Comparison of ENCODE assay signal across 20 cellular contexts in the genomic region with DNA sequence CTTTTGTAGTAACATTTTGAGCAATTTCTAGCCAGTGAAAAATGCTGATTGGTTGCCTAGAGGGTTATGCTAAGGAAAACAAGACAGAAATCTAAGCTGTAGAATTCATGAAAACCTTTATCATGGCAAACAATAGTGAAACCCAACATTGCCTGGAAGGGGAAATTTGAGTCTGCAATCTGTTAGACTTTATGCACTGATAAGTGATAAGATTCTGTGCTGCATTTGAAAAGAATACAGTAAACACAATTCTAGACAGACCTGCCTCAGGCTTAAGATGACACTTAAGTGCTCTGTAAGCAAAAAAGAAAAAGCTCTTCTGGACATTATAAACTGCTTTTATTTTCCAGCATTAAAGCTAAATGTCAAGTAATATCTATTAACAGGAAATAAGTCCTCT.
"Had no signal": no experiment of that assay in that cellular context is flagged by ENCODE, and none has a peak within 500 bp of the region (broad histone marks: within the 10 kb centered on the region; RNA-seq: fewer than 3 reads in every experiment).

No MANE protein-coding gene starts in this region.

- H3K27me3 ChIP-seq: cardiac muscle cell, esophagus muscularis mucosa, right atrium auricular region, stomach, upper lobe of left lung had no signal

- H3K4me1 ChIP-seq: esophagus muscularis mucosa, prostate gland, right atrium auricular region, stomach, upper lobe of left lung had no signal

- H3K36me3 ChIP-seq: cardiac muscle cell, esophagus muscularis mucosa, prostate gland, right atrium auricular region, stomach, thoracic aorta, upper lobe of left lung had no signal

- ATAC-seq: activated CD8-positive, alpha-beta memory T cell treated with anti-CD3 and anti-CD28 coated beads, Interleukin-2, amount 10 ng/mL, durations not matched to agents 7 days and 5 days; activated T-helper 17 cell treated with anti-CD3 and anti-CD28 coated beads, Interleukin-2, amount 50 U/mL, for 72 hours; naive thymus-derived CD8-positive, alpha-beta T cell had no signal

- H3K4me3 ChIP-seq: cardiac muscle cell, esophagus muscularis mucosa, prostate gland, right atrium auricular region, stomach, thoracic aorta, upper lobe of left lung had no signal

- H3K9me3 ChIP-seq: esophagus muscularis mucosa, prostate gland, right atrium auricular region, stomach, thoracic aorta, upper lobe of left lung had no signal

- DNase-seq: activated CD4-positive, alpha-beta memory T cell treated with anti-CD3 and anti-CD28 coated beads, Interleukin-2, amount 10 ng/mL, durations not matched to agents 7 days and 5 days; activated CD4-positive, alpha-beta T cell treated with anti-CD3 and anti-CD28 coated beads for 48 hours; activated CD4-positive, CD25-positive, alpha-beta regulatory T cell; activated CD8-positive, alpha-beta memory T cell treated with anti-CD3 and anti-CD28 coated beads, Interleukin-2, amount 10 ng/mL, durations not matched to agents 7 days and 5 days; activated naive CD4-positive, alpha-beta T cell; activated naive CD8-positive, alpha-beta T cell treated with anti-CD3 and anti-CD28 coated beads, Interleukin-2, amount 10 ng/mL, durations not matched to agents 7 days and 5 days; activated T-cell treated with anti-CD3 and anti-CD28 coated beads, Interleukin-2, amount 50 U/mL, for 1 hour; amygdala; dermis blood vessel endothelial cell; effector memory CD4-positive, alpha-beta T cell; naive thymus-derived CD8-positive, alpha-beta T cell; stomach; upper lobe of left lung had no signal

- H3K27ac ChIP-seq: cardiac muscle cell, esophagus muscularis mucosa, prostate gland, right atrium auricular region, stomach, thoracic aorta, upper lobe of left lung had no signal

- FAIRE-seq: endothelial cell of umbilical vein had no signal
